18 cellular contexts compared by ENCODE assay signal in the genomic region with DNA sequence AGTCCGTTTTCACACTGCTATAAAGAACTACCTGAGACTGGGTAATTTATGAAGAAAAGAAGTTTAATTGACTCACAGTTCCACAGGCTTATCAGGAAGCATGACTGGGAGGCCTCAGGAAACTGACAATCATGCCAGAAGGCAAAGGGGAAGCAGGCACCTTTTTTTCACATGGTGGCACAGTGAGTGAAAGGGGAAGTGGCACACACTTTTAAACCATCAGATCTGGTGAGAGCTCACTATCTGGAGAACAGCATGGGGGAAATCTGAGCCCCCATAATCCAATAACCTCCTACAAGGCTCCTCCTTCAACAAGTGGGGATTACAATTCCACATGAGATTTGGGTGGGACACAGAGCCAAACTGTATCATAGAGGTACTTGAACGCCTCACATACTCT. TPM values are rescaled to one million over a fixed set of nuclear protein-coding genes. Genes with fewer than 3 reads are reported as not detected.
DNase-seq lines count a peak whose midpoint lies in the region; ATAC-seq, FAIRE-seq and TF ChIP-seq lines count a peak whose summit lies in the region.
"Had no signal": no experiment of that assay in that cellular context is flagged by ENCODE, and none has a peak within 500 bp of the region (broad histone marks: within the 10 kb centered on the region; RNA-seq: fewer than 3 reads in every experiment).

No MANE protein-coding gene starts in this region.

- POLR2A ChIA-PET in Caco-2 (lab: Charles Lee): no interaction called here
- POLR2A ChIA-PET in GM12878 (lab: Charles Lee): interaction anchor here (0.5 kb wide), 1 partner anchor 175 kb away, joined by 4 read pairs; no protein-coding TSS in a partner anchor

- TF ChIP-seq EP300 in GM12878 (IDR thresholded peaks at IDR 0.05; ENCODE audit: borderline replicate concordance in 1 of 2, control insufficient read depth in 1 of 2, low read depth in 2 of 2, low read length in 2 of 2): no peak

- no peak for TF ChIP-seq POLR2A in GM12878 (IDR thresholded peaks at IDR 0.05; ENCODE audit: low read depth, low read length)

- FAIRE-seq in GM12878 (lab: Jason Lieb, UNC): no peak

- BruUV-seq in Caco-2 (replicated peaks; lab: Mats Ljungman, UMichigan) (no TSS peak), GM12878 (replicated peaks; lab: Mats Ljungman, UMichigan) (no TSS peak)

- DNase-seq in Caco-2: no peak
- DNase-seq in NCI-H69 (lab: John Stamatoyannopoulos, UW): peak; percentile 12
- DNase-seq in GM12878 (ENCODE audit: low read depth, low spot score): no peak
- no peak for DNase-seq in neural crest cell (ENCODE audit: low read depth, low spot score)
- no peak for DNase-seq in NCI-H2081 treated with DMSO at 0.1 percent for 48 hours (lab: John Stamatoyannopoulos, UW)
- DNase-seq in activated T-cell treated with anti-CD3 and anti-CD28 coated beads for 4 hours: no peak
- DNase-seq in type B pancreatic cell (ENCODE audit: extremely low spot score, unreplicated experiment): no peak
- DNase-seq: activated naive CD4-positive, alpha-beta T cell treated with anti-CD3 and anti-CD28 coated beads, Interleukin-2, amount 50 U/mL, for 16 hours; mesenchymal stem cell; MG63; occipital lobe had no signal

- H3K4me1 ChIP-seq in Caco-2 (peaks cover 33% of the 10 kb centered on the region), GM12878 (ENCODE audit: control insufficient read depth, insufficient read depth, low read length) (no peaks in the 10 kb centered on the region)

- H3K27ac Mint-ChIP-seq in Caco-2 (ENCODE audit: unreplicated experiment) (peak overlapping the region; percentile 17), neural crest cell (ENCODE audit: unreplicated experiment) (peak overlapping the region; percentile 75), type B pancreatic cell (no peak overlapping the region)

- H3K4me3 Mint-ChIP-seq in Caco-2 (ENCODE audit: unreplicated experiment): no peak overlapping the region
- no peak overlapping the region for H3K4me3 Mint-ChIP-seq in neural crest cell
- no peak overlapping the region for H3K4me3 Mint-ChIP-seq in type B pancreatic cell

- peaks cover 19% of the 10 kb centered on the region for H3K4me1 Mint-ChIP-seq in Caco-2 (ENCODE audit: low read depth, unreplicated experiment)
- no peaks in the 10 kb centered on the region for H3K4me1 Mint-ChIP-seq in neural crest cell
- H3K4me1 Mint-ChIP-seq in type B pancreatic cell (ENCODE audit: unreplicated experiment): peaks cover 11% of the 10 kb centered on the region

- 9% methylated on average over 2 of the region's 2 CpGs for WGBS in GM12878 (ENCODE audit: insufficient coverage, insufficient replicate concordance, low lambda C conversion rate, missing lambda C conversion rate)

- H2AFZ ChIP-seq in GM12878 (ENCODE audit: control insufficient read depth, low read depth, low read length): no peak overlapping the region

- H3K36me3 ChIP-seq in Caco-2 (ENCODE audit: control insufficient read depth, insufficient read depth, low read length) (no peaks in the 10 kb centered on the region), GM12878 (ENCODE audit: control insufficient read depth in 2 of 2, insufficient read depth in 2 of 2, low read length in 1 of 2) (no peaks in the 10 kb centered on the region)
- H3K36me3 ChIP-seq: MG63 had no signal

- H3K4me2 ChIP-seq in GM12878 (ENCODE audit: control insufficient read depth, insufficient read depth): no peak overlapping the region

- H4K20me1 ChIP-seq in GM12878 (ENCODE audit: control insufficient read depth, insufficient read depth): no peaks in the 10 kb centered on the region

- H3K27me3 ChIP-seq in Caco-2 (replicated peaks; ENCODE audit: control insufficient read depth, insufficient read depth, low read length) (no peaks in the 10 kb centered on the region), GM12878 (replicated peaks in 1 of 2; ENCODE audit: control insufficient read depth in 2 of 2, insufficient read depth in 2 of 2, low read length in 1 of 2) (no peaks in the 10 kb centered on the region)
- H3K27me3 ChIP-seq: body of pancreas, MG63 had no signal

- TF ChIP-seq CTCF in Caco-2 (IDR thresholded peaks at IDR 0.05; ENCODE audit: insufficient read depth in 1 of 2, low read depth in 1 of 2, low read length in 1 of 2, severe bottlenecking in 1 of 2, unreplicated experiment in 1 of 2): no peak
- no peak for TF ChIP-seq CTCF in GM12878 (IDR thresholded peaks at IDR 0.05 in 2 of 3, conservative IDR thresholded peaks at IDR 0.05 in 1 of 3; ENCODE audit: control insufficient read depth in 2 of 3, extremely low read depth in 1 of 3, insufficient read depth in 1 of 3, low read depth in 3 of 3, low read length in 3 of 3)
- TF ChIP-seq CTCF in neural crest cell (conservative IDR thresholded peaks at IDR 0.05): no peak
- no peak for TF ChIP-seq CTCF in type B pancreatic cell (conservative IDR thresholded peaks at IDR 0.05)

- H3K9me3 Mint-ChIP-seq in Caco-2 (ENCODE audit: unreplicated experiment): no peaks in the 10 kb centered on the region
- H3K9me3 Mint-ChIP-seq in neural crest cell: peaks cover 3% of the 10 kb centered on the region
- no peaks in the 10 kb centered on the region for H3K9me3 Mint-ChIP-seq in type B pancreatic cell

- H3K36me3 Mint-ChIP-seq in Caco-2 (ENCODE audit: insufficient read depth, unreplicated experiment): peaks cover 12% of the 10 kb centered on the region
- no peaks in the 10 kb centered on the region for H3K36me3 Mint-ChIP-seq in neural crest cell (ENCODE audit: low read depth)
- H3K36me3 Mint-ChIP-seq in type B pancreatic cell: no peaks in the 10 kb centered on the region

- TF ChIP-seq RAD21 in GM12878 (IDR thresholded peaks at IDR 0.05; ENCODE audit: insufficient read depth, low read depth, low read length): no peak

- in situ Hi-C loops in GM12878 (cut with MboI): no loop called here

- no peaks in the 10 kb centered on the region for H3K27me3 Mint-ChIP-seq in Caco-2 (ENCODE audit: insufficient read depth, unreplicated experiment)
- no peaks in the 10 kb centered on the region for H3K27me3 Mint-ChIP-seq in neural crest cell (ENCODE audit: low read depth)
- no peaks in the 10 kb centered on the region for H3K27me3 Mint-ChIP-seq in type B pancreatic cell

- RAD21 ChIA-PET in GM12878 (lab: Charles Lee; ENCODE audit: unreplicated experiment): no interaction called here

- no peaks in the 10 kb centered on the region for H3K79me2 ChIP-seq in GM12878 (ENCODE audit: control insufficient read depth, insufficient read depth, low read length)

- no peak overlapping the region for H3K4me3 ChIP-seq in Caco-2 (ENCODE audit: low read depth, low read length)
- no peak overlapping the region for H3K4me3 ChIP-seq in GM12878
- H3K4me3 ChIP-seq: body of pancreas, MG63, SK-N-MC, skin epidermis had no signal

- H3K9ac ChIP-seq in GM12878 (ENCODE audit: control insufficient read depth, insufficient read depth, low read length): no peak overlapping the region

- ATAC-seq in GM12878 (no peak), HG02610 (IDR thresholded peaks at IDR 0.05; ENCODE audit: unreplicated experiment) (no peak)
- ATAC-seq: body of pancreas had no signal

- CTCF ChIA-PET in Caco-2 (lab: Charles Lee) (no interaction called here), GM12878 (lab: Yijun Ruan, JAX) (no interaction called here)

- SMC1A ChIA-PET in GM12878 (lab: Charles Lee; ENCODE audit: uncharacterized antibody, unreplicated experiment): no interaction called here

- H3K9me3 ChIP-seq in Caco-2 (no peaks in the 10 kb centered on the region), GM12878 (replicated peaks; ENCODE audit: control insufficient read depth, insufficient read depth, low read length) (no peaks in the 10 kb centered on the region)
- H3K9me3 ChIP-seq: body of pancreas, MG63 had no signal

- intact Hi-C loops in Caco-2 (cut with micrococcal nuclease; ENCODE audit: unreplicated experiment): no loop called here
- intact Hi-C loops in GM12878 (cut with micrococcal nuclease; ENCODE audit: unreplicated experiment): no loop called here

- no peak overlapping the region for H3K27ac ChIP-seq in GM12878 (ENCODE audit: control insufficient read depth, insufficient read depth)
- H3K27ac ChIP-seq: body of pancreas, SK-N-MC had no signal

RNA-seq across cellular contexts. Expression of gene AGR3, which starts 30.0 kb away (rescaled TPM):
- 1.2 and 3.1 TPM in 2 replicates for total RNA-seq in Caco-2 (2022)
- total RNA-seq in GM12878 (2013; cell fraction: nucleolus; rRNA removed): not detected in 2 replicates
- total RNA-seq in GM12878 (2014; rRNA removed): not detected in 2 replicates
- total RNA-seq in GM12878 (2014; rRNA removed; fragmentation: Illumina TruSeq; extraction: Trizol): not detected in 2 replicates
- not detected in 2 replicates for total RNA-seq in GM12878 (2021)
- not detected for polyA plus RNA-seq in GM12878 (2011; ENCODE audit: low read depth)
- polyA plus RNA-seq in GM12878 (2011; rRNA removed): not detected in 2 replicates
- not detected in 2 replicates for polyA plus RNA-seq in GM12878 (2011; cell fraction: cytosol; rRNA removed)
- polyA plus RNA-seq in GM12878 (2011; cell fraction: nucleus; rRNA removed): not detected in 2 replicates
- not detected in 2 replicates for polyA plus RNA-seq in GM12878 (2012)
- not detected in 2 replicates for polyA plus RNA-seq in GM12878 (2014; fragmentation: Illumina TruSeq; extraction: Trizol)
- polyA plus RNA-seq in GM12878 (2014; fragmentation: Nextera tagmentation; extraction: Ambion mirVana): not detected
- not detected in 2 replicates for polyA plus RNA-seq in GM12878 (2014; rRNA removed)
- not detected for polyA plus RNA-seq in GM12878 (2016; fragmentation: Nextera tagmentation; extraction: Ambion mirVana)
- not detected in 2 replicates for polyA minus RNA-seq in GM12878 (2011; rRNA and poly(A)+ RNA removed)
- not detected in 2 replicates for polyA minus RNA-seq in GM12878 (2011; cell fraction: cytosol; rRNA and poly(A)+ RNA removed)
- not detected in 2 replicates for polyA minus RNA-seq in GM12878 (2011; cell fraction: nucleus; rRNA and poly(A)+ RNA removed)
- total RNA-seq in neural crest cell: not detected in 2 replicates
- 5.2 and 10.4 TPM in 2 replicates for total RNA-seq in type B pancreatic cell (ENCODE audit: low replicate concordance)
- total RNA-seq: Daoy, occipital lobe, OCI-LY7 had no signal
- polyA plus RNA-seq: BJ had no signal

RNA-seq across cellular contexts. Expression of gene AGR2, which starts 47.0 kb away (rescaled TPM):
- total RNA-seq in Caco-2 (2022) (343 and 467 TPM in 2 replicates), GM12878 (2014; rRNA removed) (not detected in 2 replicates), GM12878 (2014; rRNA removed; fragmentation: Illumina TruSeq; extraction: Trizol) (not detected in 2 replicates), GM12878 (2021) (0.67 and 1.7 TPM in 2 replicates), neural crest cell (not detected in 2 replicates), type B pancreatic cell (ENCODE audit: low replicate concordance) (116 and 179 TPM in 2 replicates)
- not detected in 2 replicates for total RNA-seq in GM12878 (2013; cell fraction: nucleolus; rRNA removed)
- not detected for polyA plus RNA-seq in GM12878 (2011; ENCODE audit: low read depth)
- polyA plus RNA-seq in GM12878 (2011; rRNA removed) (not detected in 2 replicates), GM12878 (2014; fragmentation: Illumina TruSeq; extraction: Trizol) (not detected in 2 replicates), GM12878 (2014; fragmentation: Nextera tagmentation; extraction: Ambion mirVana) (not detected), GM12878 (2014; rRNA removed) (not detected in 2 replicates), GM12878 (2016; fragmentation: Nextera tagmentation; extraction: Ambion mirVana) (not detected)
- not detected in 2 replicates for polyA plus RNA-seq in GM12878 (2011; cell fraction: cytosol; rRNA removed)
- not detected in 2 replicates for polyA plus RNA-seq in GM12878 (2011; cell fraction: nucleus; rRNA removed)
- polyA plus RNA-seq in GM12878 (2012): not detected in 2 replicates
- not detected in 2 replicates for polyA minus RNA-seq in GM12878 (2011; rRNA and poly(A)+ RNA removed)
- polyA minus RNA-seq in GM12878 (2011; cell fraction: cytosol; rRNA and poly(A)+ RNA removed): not detected in 2 replicates
- not detected in 2 replicates for polyA minus RNA-seq in GM12878 (2011; cell fraction: nucleus; rRNA and poly(A)+ RNA removed)
- total RNA-seq: Daoy, OCI-LY7 had no signal
- polyA plus RNA-seq: BJ had no signal

Comparison
In these comparisons a context has a peak if more than half of its experiments do, and no peak if none do; other contexts are left out.
1. RNA of gene AGR2, which starts 47.0 kb away (total RNA-seq): 343 to 467 TPM in Caco-2 and 116 to 179 TPM in type B pancreatic cell; not detected in neural crest cell and 0.67 to 1.7 TPM in GM12878; every median in the first group is over 10 times any median in the second.